8 cellular contexts compared by ENCODE assay signal in the genomic region with DNA sequence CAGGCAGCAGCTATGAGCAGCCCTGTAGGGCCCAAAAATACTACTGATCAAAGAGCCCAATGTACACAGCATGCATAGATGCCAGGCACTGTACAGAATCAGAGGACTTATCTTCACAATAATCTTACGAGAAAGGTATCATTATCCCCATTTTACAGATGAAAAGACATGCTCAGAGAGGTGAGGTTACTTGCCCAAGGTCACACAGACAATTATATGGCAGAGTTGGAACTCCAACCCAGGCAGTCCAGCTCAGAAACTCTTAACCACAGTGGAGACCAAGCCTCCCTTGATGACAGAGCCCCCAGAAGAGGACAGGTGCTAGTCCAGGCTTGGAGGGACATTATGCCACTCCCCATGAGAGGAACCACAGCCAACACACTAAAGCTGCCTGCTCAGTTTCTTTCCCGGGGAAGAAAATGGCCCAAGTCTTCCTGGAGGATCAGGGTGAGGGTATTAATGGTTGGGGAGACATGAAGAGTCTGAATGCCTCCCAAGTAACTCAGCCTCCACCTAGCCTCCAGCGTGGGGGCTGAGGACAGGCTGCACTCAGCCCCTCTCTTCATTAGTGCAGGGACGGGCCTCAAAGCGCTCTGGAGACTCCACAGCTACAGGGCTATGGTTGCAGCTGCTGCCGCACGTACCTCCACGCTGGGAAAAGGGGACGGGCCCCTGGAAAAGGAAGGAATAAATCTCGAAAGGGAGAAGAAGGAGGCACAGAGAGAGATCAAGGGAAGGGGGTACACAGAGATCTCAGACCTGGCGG. TPM values are rescaled to one million over a fixed set of nuclear protein-coding genes. Genes with fewer than 3 reads are reported as not detected.
A peak's percentile ranks its signal among the peaks of the same experiment; 100 is the strongest.
DNase-seq lines count a peak whose midpoint lies in the region; ATAC-seq and TF ChIP-seq lines count a peak whose summit lies in the region.

No MANE protein-coding gene starts in this region.

- POLR2A ChIA-PET in activated CD4-positive, alpha-beta memory T cell treated with anti-CD3 and anti-CD28 coated beads, Interleukin-2, amount 10 ng/mL, durations not matched to agents 7 days and 5 days (lab: Charles Lee) = interaction anchor here (0.9 to 6.2 kb wide), 8 partner anchors 10 to 95 kb away, joined by 3 to 64 read pairs (median 4); partner anchors contain the start of genes ALDOC, PIGS and SPAG5

- DNase-seq in H7 = no peak
- DNase-seq in activated CD4-positive, alpha-beta memory T cell treated with anti-CD3 and anti-CD28 coated beads, Interleukin-2, amount 10 ng/mL, durations not matched to agents 7 days and 5 days = no peak
- DNase-seq in right atrium auricular region (ENCODE audit: low spot score) = no peak
- no peak for DNase-seq in GM20000 (ENCODE audit: low spot score)
- no peak for DNase-seq in OCI-M2 (lab: John Stamatoyannopoulos, UW; ENCODE audit: unreplicated experiment)

- H3K27me3 Mint-ChIP-seq in activated CD4-positive, alpha-beta memory T cell treated with anti-CD3 and anti-CD28 coated beads, Interleukin-2, amount 10 ng/mL, durations not matched to agents 7 days and 5 days = no peaks in the 10 kb centered on the region

- H3K4me3 Mint-ChIP-seq in activated CD4-positive, alpha-beta memory T cell treated with anti-CD3 and anti-CD28 coated beads, Interleukin-2, amount 10 ng/mL, durations not matched to agents 7 days and 5 days = peak overlapping the region; percentile 80

- H2AFZ ChIP-seq in ACC112 (ENCODE audit: low read length, unreplicated experiment) = peak overlapping the region; percentile 89

- H3K9ac ChIP-seq in skeletal muscle satellite cell (ENCODE audit: low read depth, low read length) = peak overlapping the region; percentile 84

- H3K36me3 ChIP-seq in ACC112 (ENCODE audit: insufficient read depth, low read length) (peaks cover 6% of the 10 kb centered on the region; the same call in 1 of the 2 replicates), H7 (replicated peaks; ENCODE audit: control insufficient read depth, insufficient read depth, low read length) (peaks cover 8% of the 10 kb centered on the region), right atrium auricular region (peaks cover 39% of the 10 kb centered on the region), skeletal muscle satellite cell (ENCODE audit: insufficient read depth, low read length) (peaks cover 38% of the 10 kb centered on the region)

- no peak for TF ChIP-seq CTCF in right atrium auricular region (IDR thresholded peaks at IDR 0.05)
- no peak for TF ChIP-seq CTCF in GM20000 (IDR thresholded peaks at IDR 0.05; ENCODE audit: extremely low read depth, missing control alignments)

- H3K4me1 ChIP-seq in ACC112 (ENCODE audit: control insufficient read depth, insufficient read depth, low read length, unreplicated experiment) = no peaks in the 10 kb centered on the region
- H3K4me1 ChIP-seq in right atrium auricular region = peaks cover 0 to 25% of the 10 kb centered on the region in 2 donors
- peaks cover 12% of the 10 kb centered on the region for H3K4me1 ChIP-seq in skeletal muscle satellite cell (ENCODE audit: control insufficient read depth, insufficient read depth, low read length)

- H3K4me2 ChIP-seq in skeletal muscle satellite cell (ENCODE audit: low read length) = peak overlapping the region; percentile 92

- H3K9me3 ChIP-seq in right atrium auricular region (no peaks in the 10 kb centered on the region), skeletal muscle satellite cell (replicated peaks; ENCODE audit: low read length) (no peaks in the 10 kb centered on the region)

- H3K79me2 ChIP-seq in ACC112 (ENCODE audit: control insufficient read depth, insufficient read depth, low read length, unreplicated experiment) = no peaks in the 10 kb centered on the region

- H3K27ac Mint-ChIP-seq in activated CD4-positive, alpha-beta memory T cell treated with anti-CD3 and anti-CD28 coated beads, Interleukin-2, amount 10 ng/mL, durations not matched to agents 7 days and 5 days = peak overlapping the region; percentile 58

- no peaks in the 10 kb centered on the region for H3K9me3 Mint-ChIP-seq in activated CD4-positive, alpha-beta memory T cell treated with anti-CD3 and anti-CD28 coated beads, Interleukin-2, amount 10 ng/mL, durations not matched to agents 7 days and 5 days

- CTCF ChIA-PET in activated CD4-positive, alpha-beta memory T cell treated with anti-CD3 and anti-CD28 coated beads, Interleukin-2, amount 10 ng/mL, durations not matched to agents 7 days and 5 days (lab: Charles Lee) = interaction anchor here (1.0 to 4.2 kb wide), 6 partner anchors 11 to 175 kb away, joined by 3 to 23 read pairs (median 6); partner anchors contain the start of genes ALDOC and PIGS

- no peak for ATAC-seq in HG03571 (IDR thresholded peaks at IDR 0.05; ENCODE audit: unreplicated experiment)

- peaks cover 40% of the 10 kb centered on the region for H3K36me3 Mint-ChIP-seq in activated CD4-positive, alpha-beta memory T cell treated with anti-CD3 and anti-CD28 coated beads, Interleukin-2, amount 10 ng/mL, durations not matched to agents 7 days and 5 days (ENCODE audit: low read depth)

- H3K27me3 ChIP-seq in ACC112 (ENCODE audit: insufficient read depth, low read length) (no peaks in the 10 kb centered on the region), H7 (ENCODE audit: control insufficient read depth, insufficient read depth, low read length) (peaks cover 2% of the 10 kb centered on the region), right atrium auricular region (no peaks in the 10 kb centered on the region), skeletal muscle satellite cell (ENCODE audit: control insufficient read depth, insufficient read depth, low read length) (no peaks in the 10 kb centered on the region)

- H3K4me1 Mint-ChIP-seq in activated CD4-positive, alpha-beta memory T cell treated with anti-CD3 and anti-CD28 coated beads, Interleukin-2, amount 10 ng/mL, durations not matched to agents 7 days and 5 days = peaks cover 46% of the 10 kb centered on the region

- H3K27ac ChIP-seq in ACC112 (ENCODE audit: low read depth, low read length) = no peak overlapping the region
- H3K27ac ChIP-seq in right atrium auricular region = peak overlapping the region; percentile 61 to 80

- H3K4me3 ChIP-seq in ACC112 (ENCODE audit: low read depth, low read length) (peak overlapping the region; percentile 92), H7 (ENCODE audit: insufficient read depth, low read depth, low read length) (peak overlapping the region; percentile 92), right atrium auricular region (peak overlapping the region; percentile 60 to 88), skeletal muscle satellite cell (ENCODE audit: low read length) (peak overlapping the region; percentile 89)

RNA-seq across cellular contexts. Expression of gene UNC119, which starts 0.8 kb away (rescaled TPM):
- 87.6 and 96.3 TPM in 2 replicates for total RNA-seq in H7 (2014; rRNA removed; shearing (Covaris generic))
- 10 to 100 TPM; 46.2 to 61.1 TPM for total RNA-seq in activated CD4-positive, alpha-beta memory T cell treated with anti-CD3 and anti-CD28 coated beads, Interleukin-2, amount 10 ng/mL, durations not matched to agents 7 days and 5 days
- total RNA-seq in right atrium auricular region = 10 to 100 TPM; 19.6 to 30.3 TPM
- 14.4 and 27.1 TPM in 2 replicates for total RNA-seq in skeletal muscle satellite cell (2012; rRNA removed)

RNA-seq across cellular contexts. Expression of gene PIGS, which starts 19.7 kb away (rescaled TPM):
- 41.8 and 48.4 TPM in 2 replicates for total RNA-seq in H7 (2014; rRNA removed; shearing (Covaris generic))
- total RNA-seq in activated CD4-positive, alpha-beta memory T cell treated with anti-CD3 and anti-CD28 coated beads, Interleukin-2, amount 10 ng/mL, durations not matched to agents 7 days and 5 days = 10 to 100 TPM; 66.3 to 66.6 TPM
- total RNA-seq in right atrium auricular region = 10 to 100 TPM; 51.6 to 74.8 TPM
- 38.7 and 40.8 TPM in 2 replicates for total RNA-seq in skeletal muscle satellite cell (2012; rRNA removed)

RNA-seq across cellular contexts. Expression of gene ALDOC, which starts 25.1 kb away (rescaled TPM):
- total RNA-seq in H7 (2014; rRNA removed; shearing (Covaris generic)) = 69.9 and 117 TPM in 2 replicates
- 100 to 1,000 TPM; 140 to 147 TPM for total RNA-seq in activated CD4-positive, alpha-beta memory T cell treated with anti-CD3 and anti-CD28 coated beads, Interleukin-2, amount 10 ng/mL, durations not matched to agents 7 days and 5 days
- 100 to 1,000 TPM; 355 to 363 TPM for total RNA-seq in right atrium auricular region
- 20.5 and 38.5 TPM in 2 replicates for total RNA-seq in skeletal muscle satellite cell (2012; rRNA removed)

RNA-seq across cellular contexts. Expression of gene FOXN1, which starts 45.5 kb away (rescaled TPM):
- not detected in 2 replicates for total RNA-seq in H7 (2014; rRNA removed; shearing (Covaris generic))
- total RNA-seq in activated CD4-positive, alpha-beta memory T cell treated with anti-CD3 and anti-CD28 coated beads, Interleukin-2, amount 10 ng/mL, durations not matched to agents 7 days and 5 days = not detected
- total RNA-seq in right atrium auricular region = not detected
- total RNA-seq in skeletal muscle satellite cell (2012; rRNA removed) = not detected in 2 replicates

RNA-seq across cellular contexts. Expression of gene SPAG5, which starts 47.2 kb away (rescaled TPM):
- total RNA-seq in H7 (2014; rRNA removed; shearing (Covaris generic)) = 153 and 166 TPM in 2 replicates
- 100 to 1,000 TPM; 125 to 127 TPM for total RNA-seq in activated CD4-positive, alpha-beta memory T cell treated with anti-CD3 and anti-CD28 coated beads, Interleukin-2, amount 10 ng/mL, durations not matched to agents 7 days and 5 days
- 1 to 10 TPM in 1 of 2 donors, under 1 TPM in 1; 0.98 to 1.1 TPM for total RNA-seq in right atrium auricular region
- 22.1 and 35.8 TPM in 2 replicates for total RNA-seq in skeletal muscle satellite cell (2012; rRNA removed)
